Comparison of ENCODE assay signal across 1 cellular context in genomic region chr1:181141431-181141910, GRCh38.
TF ChIP-seq lines count a peak whose summit lies in the region.

No MANE protein-coding gene starts in this region.

TF ChIP-seq in K562, 482 proteins besides CTCF, POLR2A, EP300 and RAD21 (continued from another document):
- TF ChIP-seq ZNF609 (CRISPR knock-in tag; IDR thresholded peaks at IDR 0.05; ENCODE audit: borderline replicate concordance) = no peak
- TF ChIP-seq ZNF175 (CRISPR knock-in tag; IDR thresholded peaks at IDR 0.05; ENCODE audit: low read depth) = peak; percentile 82
- TF ChIP-seq SMARCC2 (IDR thresholded peaks at IDR 0.05; ENCODE audit: low read depth) = peak; percentile 51; the same call in 1 of the 2 replicates
- no peak for TF ChIP-seq MYNN (IDR thresholded peaks at IDR 0.05)
- TF ChIP-seq MYNN (CRISPR knock-in tag; IDR thresholded peaks at IDR 0.05) = no peak
- no peak for TF ChIP-seq TFE3 (CRISPR knock-in tag; IDR thresholded peaks at IDR 0.05)
TF ChIP-seq in K562: peak in this region for 79.
